13 cellular contexts compared by ENCODE assay signal in genomic region chr4:30722916-30723270, GRCh38. TPM values are rescaled to one million over a fixed set of nuclear protein-coding genes. Genes with fewer than 3 reads are reported as not detected.
A peak's percentile ranks its signal among the peaks of the same experiment; 100 is the strongest.
DNase-seq lines count a peak whose midpoint lies in the region; ATAC-seq and TF ChIP-seq lines count a peak whose summit lies in the region.
"Had no signal": no experiment of that assay in that cellular context is flagged by ENCODE, and none has a peak within 500 bp of the region (broad histone marks: within the 10 kb centered on the region; RNA-seq: fewer than 3 reads in every experiment).

No MANE protein-coding gene starts in this region.

- CTCF ChIA-PET in SK-N-SH (lab: Yijun Ruan, JAX): interaction anchor here (1.3 to 2.8 kb wide), 4 partner anchors 8 to 114 kb away, joined by 3 to 12 read pairs (median 4); no protein-coding TSS in a partner anchor

- peak overlapping the region in 1 of 2 experiments; percentile 40 for H2BK12ac ChIP-seq in mesenchymal stem cell (ENCODE audit: low read length in 2 of 2)

- peaks cover 54% of the 10 kb centered on the region for H3K27me3 ChIP-seq in SK-N-SH (ENCODE audit: insufficient read depth)
- H3K27me3 ChIP-seq in duodenal mucosa (ENCODE audit: control insufficient read depth in 1 of 2, insufficient read depth in 2 of 2, low read length in 2 of 2): peaks cover 18 to 33% of the 10 kb centered on the region in 2 donors
- peaks cover 8 to 25% of the 10 kb centered on the region in 2 experiments for H3K27me3 ChIP-seq in mesenchymal stem cell (ENCODE audit: control insufficient read depth in 1 of 2, insufficient read depth in 1 of 2, low read length in 2 of 2)
- peaks cover 36% of the 10 kb centered on the region for H3K27me3 ChIP-seq in suprapubic skin

- no peak for TF ChIP-seq RAD21 in SK-N-SH (IDR thresholded peaks at IDR 0.05; ENCODE audit: low read length)

- 19% methylated on average over 8 of the region's 25 CpGs for WGBS in SK-N-SH (ENCODE audit: low lambda C conversion rate)
- 3% methylated on average over 25 of the region's 25 CpGs for WGBS in mesenchymal stem cell
- 41% methylated on average over 7 of the region's 25 CpGs for WGBS in suprapubic skin

- H2AFZ ChIP-seq in SK-N-SH (ENCODE audit: low read depth) (no peak overlapping the region), mesenchymal stem cell (ENCODE audit: low read depth, low read length) (peak overlapping the region; percentile 46)

- no peaks in the 10 kb centered on the region for H4K20me1 ChIP-seq in SK-N-SH (ENCODE audit: insufficient read depth)

- H3K4me2 ChIP-seq in SK-N-SH (no peak overlapping the region), mesenchymal stem cell (ENCODE audit: low read length, poor library complexity, severe bottlenecking) (peak overlapping the region; percentile 100)

- H3K79me2 ChIP-seq in SK-N-SH (ENCODE audit: insufficient read depth): no peaks in the 10 kb centered on the region

- TF ChIP-seq POLR2A in suprapubic skin (IDR thresholded peaks at IDR 0.05): no peak

- peaks cover 0 to 2% of the 10 kb centered on the region in 2 experiments for H3K36me3 ChIP-seq in SK-N-SH (replicated peaks in 1 of 2; ENCODE audit: control insufficient read depth in 1 of 2, insufficient read depth in 2 of 2, low read length in 1 of 2)
- no peaks in the 10 kb centered on the region for H3K36me3 ChIP-seq in duodenal mucosa (ENCODE audit: control insufficient read depth in 1 of 2, insufficient read depth in 2 of 2, low read length in 2 of 2)
- peaks cover 0 to 2% of the 10 kb centered on the region in 2 experiments for H3K36me3 ChIP-seq in mesenchymal stem cell (ENCODE audit: control insufficient read depth in 1 of 2, insufficient read depth in 2 of 2, low read depth in 1 of 2, low read length in 2 of 2)
- H3K36me3 ChIP-seq in suprapubic skin: no peaks in the 10 kb centered on the region
- H3K36me3 ChIP-seq: pancreas had no signal

- H3K9me2 ChIP-seq in SK-N-SH: no peaks in the 10 kb centered on the region

- no peak overlapping the region for H2AK5ac ChIP-seq in mesenchymal stem cell (ENCODE audit: low read length, severe bottlenecking)

- no peak overlapping the region for H3K27ac ChIP-seq in SK-N-SH (ENCODE audit: low read depth in 2 of 2, low read length in 1 of 2)
- H3K27ac ChIP-seq in duodenal mucosa (ENCODE audit: low read depth, low read length): no peak overlapping the region
- no peak overlapping the region for H3K27ac ChIP-seq in mesenchymal stem cell (ENCODE audit: low read length, poor library complexity, severe bottlenecking)
- H3K27ac ChIP-seq in suprapubic skin: no peak overlapping the region
- H3K27ac ChIP-seq: 22Rv1, pancreas had no signal

- peaks cover 2% of the 10 kb centered on the region for H3K79me1 ChIP-seq in mesenchymal stem cell (replicated peaks; ENCODE audit: low read length, poor library complexity, severe bottlenecking)

- DNase-seq in SK-N-SH: peak; percentile 14
- no peak for DNase-seq in mesenchymal stem cell
- no peak for DNase-seq in suprapubic skin (ENCODE audit: low spot score in 2 of 2)
- no peak for DNase-seq in NCI-H82 (lab: John Stamatoyannopoulos, UW)
- DNase-seq in NCI-H1092 treated with DMSO at 0.1 percent for 48 hours (lab: John Stamatoyannopoulos, UW): no peak
- DNase-seq: NCI-H2029; SHP77; stimulated activated naive CD4-positive, alpha-beta T cell had no signal

- ATAC-seq in SK-N-SH treated with all-trans-retinoic acid at 6 μM for 48 hours (no peak), GM18907 (IDR thresholded peaks at IDR 0.05; ENCODE audit: unreplicated experiment) (no peak)
- ATAC-seq: pancreas had no signal

- H3F3A ChIP-seq in SK-N-SH (replicated peaks; ENCODE audit: insufficient read depth): peaks cover 4% of the 10 kb centered on the region

- no peak overlapping the region for H2BK5ac ChIP-seq in mesenchymal stem cell (ENCODE audit: low read depth, low read length, poor library complexity, severe bottlenecking)

- POLR2A ChIA-PET in SK-N-SH (lab: Yijun Ruan, JAX): no interaction called here

- TF ChIP-seq EP300 in SK-N-SH (IDR thresholded peaks at IDR 0.05; ENCODE audit: borderline replicate concordance in 1 of 2, low read depth in 1 of 2, low read length in 1 of 2) (no peak), suprapubic skin (IDR thresholded peaks at IDR 0.05) (no peak)

- H3K4me3 ChIP-seq in SK-N-SH (ENCODE audit: low read depth in 2 of 2, low read length in 1 of 2): peak overlapping the region in 1 of 2 experiments; percentile 56; a peak in 2 of 4 replicates
- H3K4me3 ChIP-seq in duodenal mucosa (ENCODE audit: low read depth in 1 of 2, low read length in 2 of 2): peak overlapping the region; percentile 65 to 72
- H3K4me3 ChIP-seq in mesenchymal stem cell (ENCODE audit: insufficient read depth in 1 of 2, low read depth in 1 of 2, low read length in 2 of 2): peak overlapping the region; percentile 70 to 71
- H3K4me3 ChIP-seq in suprapubic skin: peak overlapping the region; percentile 74

- H3K9ac ChIP-seq in SK-N-SH (no peak overlapping the region), duodenal mucosa (ENCODE audit: low read depth in 1 of 2, low read length in 2 of 2) (no peak overlapping the region), mesenchymal stem cell (ENCODE audit: low read length) (no peak overlapping the region)

- peak overlapping the region; percentile 77 for H4K8ac ChIP-seq in mesenchymal stem cell (ENCODE audit: low read length)

- no peaks in the 10 kb centered on the region for H3K9me3 ChIP-seq in SK-N-SH
- H3K9me3 ChIP-seq in duodenal mucosa (ENCODE audit: control insufficient read depth in 1 of 2, low read length in 2 of 2): no peaks in the 10 kb centered on the region
- no peaks in the 10 kb centered on the region for H3K9me3 ChIP-seq in mesenchymal stem cell (ENCODE audit: control insufficient read depth, low read length)
- H3K9me3 ChIP-seq in suprapubic skin: no peaks in the 10 kb centered on the region
- H3K9me3 ChIP-seq: pancreas had no signal

- peak overlapping the region; percentile 1 to 65 for H3K4ac ChIP-seq in mesenchymal stem cell (ENCODE audit: low read depth in 1 of 2, low read length in 2 of 2)

- no peak for TF ChIP-seq CTCF in SK-N-SH (IDR thresholded peaks at IDR 0.05)
- TF ChIP-seq CTCF in suprapubic skin (IDR thresholded peaks at IDR 0.05): no peak

- peaks cover 0 to 42% of the 10 kb centered on the region in 2 experiments; a peak in 2 of 4 replicates for H3K4me1 ChIP-seq in SK-N-SH (ENCODE audit: control insufficient read depth in 1 of 2, insufficient read depth in 2 of 2, low read depth in 1 of 2, low read length in 1 of 2)
- peaks cover 11 to 26% of the 10 kb centered on the region in 2 donors for H3K4me1 ChIP-seq in duodenal mucosa (ENCODE audit: control insufficient read depth in 1 of 2, insufficient read depth in 2 of 2, low read length in 2 of 2)
- H3K4me1 ChIP-seq in mesenchymal stem cell (ENCODE audit: control insufficient read depth, insufficient read depth, low read depth, low read length): peaks cover 28% of the 10 kb centered on the region
- peaks cover 45% of the 10 kb centered on the region for H3K4me1 ChIP-seq in suprapubic skin

- peak overlapping the region in 1 of 2 experiments; percentile 92 for H3K23ac ChIP-seq in mesenchymal stem cell (ENCODE audit: low read length in 2 of 2)

- peak overlapping the region; percentile 23 for H2BK120ac ChIP-seq in mesenchymal stem cell (ENCODE audit: low read depth, low read length)

- no peak overlapping the region for H2BK15ac ChIP-seq in mesenchymal stem cell (ENCODE audit: low read depth, poor library complexity, severe bottlenecking)

- peak overlapping the region; percentile 90 to 96 for H3K18ac ChIP-seq in mesenchymal stem cell (ENCODE audit: low read depth in 1 of 2, low read length in 2 of 2)

- peak overlapping the region in 1 of 2 experiments; percentile 95 for H3K14ac ChIP-seq in mesenchymal stem cell (ENCODE audit: low read length in 2 of 2)

- peak overlapping the region; percentile 85 for H4K91ac ChIP-seq in mesenchymal stem cell (ENCODE audit: low read length)

TF ChIP-seq in SK-N-SH, 30 proteins besides CTCF, POLR2A, EP300 and RAD21 (continues in another document):
- TF ChIP-seq USF1 (IDR thresholded peaks at IDR 0.05; ENCODE audit: borderline replicate concordance, low read depth) (no peak), GABPA (IDR thresholded peaks at IDR 0.05; ENCODE audit: low read depth) (no peak), FOXJ3 (CRISPR knock-in tag; IDR thresholded peaks at IDR 0.05) (no peak), YY1 (IDR thresholded peaks at IDR 0.05; ENCODE audit: low read depth) (no peak), SIN3A (IDR thresholded peaks at IDR 0.05; ENCODE audit: borderline replicate concordance, low read depth, low read length) (no peak)

TF ChIP-seq in SK-N-SH treated with all-trans-retinoic acid at 6 μM for 48 hours, 23 proteins besides CTCF, POLR2A, EP300 and RAD21:
- no peak for TF ChIP-seq SNAI2 (CRISPR knock-in tag; IDR thresholded peaks at IDR 0.05)
- TF ChIP-seq, protein P1, sequence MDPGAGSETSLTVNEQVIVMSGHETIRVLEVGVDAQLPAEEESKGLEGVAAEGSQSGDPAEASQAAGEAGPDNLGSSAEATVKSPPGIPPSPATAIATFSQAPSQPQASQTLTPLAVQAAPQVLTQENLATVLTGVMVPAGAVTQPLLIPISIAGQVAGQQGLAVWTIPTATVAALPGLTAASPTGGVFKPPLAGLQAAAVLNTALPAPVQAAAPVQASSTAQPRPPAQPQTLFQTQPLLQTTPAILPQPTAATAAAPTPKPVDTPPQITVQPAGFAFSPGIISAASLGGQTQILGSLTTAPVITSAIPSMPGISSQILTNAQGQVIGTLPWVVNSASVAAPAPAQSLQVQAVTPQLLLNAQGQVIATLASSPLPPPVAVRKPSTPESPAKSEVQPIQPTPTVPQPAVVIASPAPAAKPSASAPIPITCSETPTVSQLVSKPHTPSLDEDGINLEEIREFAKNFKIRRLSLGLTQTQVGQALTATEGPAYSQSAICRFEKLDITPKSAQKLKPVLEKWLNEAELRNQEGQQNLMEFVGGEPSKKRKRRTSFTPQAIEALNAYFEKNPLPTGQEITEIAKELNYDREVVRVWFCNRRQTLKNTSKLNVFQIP (CRISPR knock-in tag; IDR thresholded peaks at IDR 0.05; ENCODE audit: borderline replicate concordance, low read depth): no peak
- no peak for TF ChIP-seq ZNF70 (CRISPR knock-in tag; IDR thresholded peaks at IDR 0.05)
- no peak for TF ChIP-seq CSDC2 (CRISPR knock-in tag; IDR thresholded peaks at IDR 0.05)
TF ChIP-seq in SK-N-SH treated with all-trans-retinoic acid at 6 μM for 48 hours: peak in this region for 0.

RNA-seq across cellular contexts. Expression of gene PCDH7, which starts 2.7 kb away (rescaled TPM):
- 0.45 and 0.48 TPM in 2 replicates for polyA plus RNA-seq in SK-N-SH (2012; rRNA removed)
- 0.45 and 0.53 TPM in 2 replicates for polyA plus RNA-seq in SK-N-SH (2012; cell fraction: cytosol; rRNA removed)
- polyA plus RNA-seq in SK-N-SH (2012; cell fraction: nucleus; rRNA removed): 0.35 and 0.63 TPM in 2 replicates
- polyA plus RNA-seq in mesenchymal stem cell (2013, experiment 1 of 2): 17.0 TPM
- polyA plus RNA-seq in mesenchymal stem cell (2013, experiment 2 of 2): 17.7 TPM
- total RNA-seq in suprapubic skin: 10 to 100 TPM; 38.1 to 70.0 (median 44.0) TPM
